ENCODE assay signal across 8 cellular contexts in the genomic region with DNA sequence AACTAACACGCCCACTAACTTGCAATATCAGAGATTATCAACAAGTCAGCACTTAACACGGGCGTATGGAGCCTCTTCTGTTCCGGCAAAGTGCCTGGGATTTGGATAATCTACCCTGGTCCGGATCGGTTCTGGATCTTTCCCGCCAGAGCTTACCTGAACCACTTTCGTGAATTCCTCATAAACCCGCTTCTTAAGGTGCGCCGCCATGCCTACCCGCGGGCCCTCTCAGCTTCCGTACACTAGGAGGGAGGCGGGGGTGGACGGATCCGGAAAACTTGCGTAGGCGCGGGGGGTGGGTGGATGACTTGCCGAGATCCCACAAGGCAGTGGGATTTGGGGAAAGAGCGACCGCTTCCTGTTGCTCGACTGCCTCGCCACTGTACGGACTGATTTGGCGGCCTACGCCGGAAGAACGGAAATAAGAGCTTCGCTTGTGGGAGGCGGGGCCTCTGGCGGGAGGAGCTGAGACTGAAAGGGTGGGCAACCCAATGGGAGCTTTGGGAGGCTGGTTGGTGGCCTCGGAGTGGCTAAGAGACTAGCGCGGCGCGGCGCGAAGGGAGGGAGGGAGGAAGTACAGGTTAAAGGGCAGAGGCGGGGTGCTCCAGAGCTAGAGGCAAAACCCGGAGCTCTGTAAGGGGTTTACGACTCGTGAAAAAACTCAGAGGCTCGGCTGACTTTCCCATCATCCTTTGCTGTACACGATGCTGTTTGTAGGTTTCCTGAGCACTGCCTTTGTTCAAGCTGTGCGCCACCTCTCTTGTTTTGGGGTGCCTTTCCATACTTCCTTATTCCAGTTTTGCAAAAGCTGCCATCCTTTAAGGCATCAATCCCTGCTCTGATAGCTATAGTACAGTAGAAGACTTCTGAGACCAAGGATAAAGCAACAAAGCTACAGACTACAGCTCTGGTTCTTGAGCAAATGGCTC. TPM values are rescaled to one million over a fixed set of nuclear protein-coding genes. Genes with fewer than 3 reads are reported as not detected.
DNase-seq lines count a peak whose midpoint lies in the region; ATAC-seq and FAIRE-seq lines count a peak whose summit lies in the region.

A gene with protein sequence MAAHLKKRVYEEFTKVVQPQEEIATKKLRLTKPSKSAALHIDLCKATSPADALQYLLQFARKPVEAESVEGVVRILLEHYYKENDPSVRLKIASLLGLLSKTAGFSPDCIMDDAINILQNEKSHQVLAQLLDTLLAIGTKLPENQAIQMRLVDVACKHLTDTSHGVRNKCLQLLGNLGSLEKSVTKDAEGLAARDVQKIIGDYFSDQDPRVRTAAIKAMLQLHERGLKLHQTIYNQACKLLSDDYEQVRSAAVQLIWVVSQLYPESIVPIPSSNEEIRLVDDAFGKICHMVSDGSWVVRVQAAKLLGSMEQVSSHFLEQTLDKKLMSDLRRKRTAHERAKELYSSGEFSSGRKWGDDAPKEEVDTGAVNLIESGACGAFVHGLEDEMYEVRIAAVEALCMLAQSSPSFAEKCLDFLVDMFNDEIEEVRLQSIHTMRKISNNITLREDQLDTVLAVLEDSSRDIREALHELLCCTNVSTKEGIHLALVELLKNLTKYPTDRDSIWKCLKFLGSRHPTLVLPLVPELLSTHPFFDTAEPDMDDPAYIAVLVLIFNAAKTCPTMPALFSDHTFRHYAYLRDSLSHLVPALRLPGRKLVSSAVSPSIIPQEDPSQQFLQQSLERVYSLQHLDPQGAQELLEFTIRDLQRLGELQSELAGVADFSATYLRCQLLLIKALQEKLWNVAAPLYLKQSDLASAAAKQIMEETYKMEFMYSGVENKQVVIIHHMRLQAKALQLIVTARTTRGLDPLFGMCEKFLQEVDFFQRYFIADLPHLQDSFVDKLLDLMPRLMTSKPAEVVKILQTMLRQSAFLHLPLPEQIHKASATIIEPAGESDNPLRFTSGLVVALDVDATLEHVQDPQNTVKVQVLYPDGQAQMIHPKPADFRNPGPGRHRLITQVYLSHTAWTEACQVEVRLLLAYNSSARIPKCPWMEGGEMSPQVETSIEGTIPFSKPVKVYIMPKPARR (minus strand): TSS at position 235 of the 929 bp plus-strand sequence. CDS start 25 bp downstream, at position 210.

- FAIRE-seq in islet of Langerhans (lab: Jason Lieb, UNC), result peak; percentile 58

- ATAC-seq in GM19043 (IDR thresholded peaks at IDR 0.05; ENCODE audit: low read depth, unreplicated experiment) (peak; percentile 99), HG03378 (IDR thresholded peaks at IDR 0.05; ENCODE audit: unreplicated experiment) (peak; percentile 98)

- DNase-seq in AG20443 (ENCODE audit: low spot score), result peak; percentile 97
- DNase-seq in NCI-H460 (ENCODE audit: extremely low read depth, low read depth), result peak; percentile 98
- DNase-seq in activated CD4-positive, CD25-positive, alpha-beta regulatory T cell treated with anti-CD3 and anti-CD28 coated beads, Interleukin-2, amount 50 U/mL, for 72 hours, result peak; percentile 96
- DNase-seq in cerebellar nuclear complex (lab: John Stamatoyannopoulos, UW), result peak; percentile 99 to 100
- peak; percentile 95 for DNase-seq in stimulated activated CD4-positive, alpha-beta T cell treated with anti-CD3 and anti-CD28 coated beads, Interleukin-12 subunit alpha, Interleukin-12 subunit beta, amount 100 ng/mL, for 4 hours

RNA-seq across cellular contexts. Expression of the gene that starts here (rescaled TPM):
- 17.6 and 27.2 TPM in 2 replicates for total RNA-seq in NCI-H460 (2014; rRNA removed; shearing (Covaris generic))
- 30.1 and 34.9 TPM in 2 replicates for polyA plus RNA-seq in NCI-H460 (2014; cell fraction: nucleus; rRNA removed)

Comparison
In these comparisons a context has a peak if more than half of its experiments do, and no peak if none do; other contexts are left out.
1. Peak in every context shown above with its lines: DNase-seq and ATAC-seq.